In the genomic region with DNA sequence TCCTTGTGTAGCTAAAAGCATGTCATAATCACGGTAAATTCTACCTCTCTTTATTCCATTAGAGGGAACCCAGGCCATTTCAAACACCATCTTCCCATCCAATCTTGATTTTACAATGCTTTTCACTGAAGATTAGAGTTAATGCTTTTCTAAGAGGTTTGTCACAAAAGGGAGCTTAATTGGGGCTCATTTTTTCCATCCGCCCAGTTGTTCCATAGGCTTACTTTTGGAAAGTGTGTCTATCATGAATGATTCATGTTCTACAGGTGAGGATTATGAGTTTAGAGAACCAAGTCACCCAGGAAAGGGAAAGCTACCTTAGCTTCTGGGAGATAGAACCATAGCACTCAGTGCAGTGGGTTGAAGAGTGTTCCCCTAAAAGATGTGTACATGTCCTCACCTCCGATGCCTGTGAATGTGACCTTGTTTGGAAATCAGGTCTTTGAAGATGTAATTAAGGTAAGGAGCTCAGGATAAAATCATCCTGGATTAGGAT, we compare ENCODE assay signal across 17 cellular contexts.
DNase-seq lines count a peak whose midpoint lies in the region; ATAC-seq and TF ChIP-seq lines count a peak whose summit lies in the region.
"Had no signal": no experiment of that assay in that cellular context is flagged by ENCODE, and none has a peak within 500 bp of the region (broad histone marks: within the 10 kb centered on the region; RNA-seq: fewer than 3 reads in every experiment).

No MANE protein-coding gene starts in this region.

- peak; percentile 54 for DNase-seq in NCI-H187 treated with DMSO at 0.1 percent for 48 hours (lab: John Stamatoyannopoulos, UW)
- DNase-seq in NCI-H187 (lab: John Stamatoyannopoulos, UW) = no peak
- DNase-seq in activated T-cell treated with anti-CD3 and anti-CD28 coated beads, Interleukin-2, amount 50 U/mL, for 72 hours = no peak
- no peak for DNase-seq in activated T-cell treated with anti-CD3 and anti-CD28 coated beads, Interleukin-2, amount 50 U/mL, for 48 hours
- no peak for DNase-seq in ACHN
- DNase-seq: 8988T; CD8-positive, alpha-beta T cell; MV-4-11; NCI-H1417 treated with DMSO at 0.1 percent for 48 hours; NCI-H2081 treated with DMSO at 0.1 percent for 48 hours; NK-92 treated with Interleukin-12 subunit alpha and Interleukin-12 subunit beta, amount 100 ng/mL, for 24 hours; RPMI8226 had no signal

- no peak for TF ChIP-seq CTCF in OCI-LY3 (IDR thresholded peaks at IDR 0.05; ENCODE audit: low read depth, low read length)

- peaks cover 6 to 8% of the 10 kb centered on the region in 2 donors for H3K36me3 Mint-ChIP-seq in activated T-cell treated with anti-CD3 and anti-CD28 coated beads, Interleukin-2, amount 50 U/mL, for 72 hours (ENCODE audit: insufficient read depth in 2 of 2)
- H3K36me3 Mint-ChIP-seq: CD8-positive, alpha-beta T cell had no signal

- H3K79me2 ChIP-seq in OCI-LY3 (ENCODE audit: low read length) = no peaks in the 10 kb centered on the region

- H3K4me1 Mint-ChIP-seq in activated T-cell treated with anti-CD3 and anti-CD28 coated beads, Interleukin-2, amount 50 U/mL, for 72 hours (ENCODE audit: low read depth) = peaks cover 63% of the 10 kb centered on the region

- peak overlapping the region; percentile 30 for H3K27ac Mint-ChIP-seq in activated T-cell treated with anti-CD3 and anti-CD28 coated beads, Interleukin-2, amount 50 U/mL, for 72 hours
- H3K27ac Mint-ChIP-seq: CD8-positive, alpha-beta T cell had no signal

- peaks cover 27% of the 10 kb centered on the region for H3K36me3 ChIP-seq in OCI-LY3 (replicated peaks; ENCODE audit: low read depth, low read length)
- H3K36me3 ChIP-seq: BLaER1 had no signal

- H3K9me3 ChIP-seq in OCI-LY3 (ENCODE audit: insufficient read depth, low read length) = 0 out of 2 replicates have a peak, but pooled peaks cover 6% of the 10 kb centered on the region

- H4K20me1 ChIP-seq in OCI-LY3 (ENCODE audit: insufficient read depth, low read length) = no peaks in the 10 kb centered on the region
- H4K20me1 ChIP-seq: BLaER1 had no signal

- no peak overlapping the region for H3K4me3 ChIP-seq in OCI-LY3 (ENCODE audit: low read length)
- H3K4me3 ChIP-seq: BLaER1, K562 had no signal

- peak; percentile 32 to 40 for ATAC-seq in activated T-cell treated with anti-CD3 and anti-CD28 coated beads, Interleukin-2, amount 50 U/mL, for 72 hours (replicated peaks in 1 of 2)
- peak; percentile 41 for ATAC-seq in esophagus mucosa
- no peak for ATAC-seq in GM18907 (IDR thresholded peaks at IDR 0.05; ENCODE audit: unreplicated experiment)
- ATAC-seq: CD8-positive, alpha-beta T cell had no signal

- peak overlapping the region; percentile 64 for H3K4me2 ChIP-seq in OCI-LY3 (ENCODE audit: low read length)
- H3K4me2 ChIP-seq: BLaER1 had no signal

- H3K9me3 Mint-ChIP-seq in activated T-cell treated with anti-CD3 and anti-CD28 coated beads, Interleukin-2, amount 50 U/mL, for 72 hours = peaks cover 2 to 12% of the 10 kb centered on the region in 2 donors

- peaks cover 80% of the 10 kb centered on the region for H3K4me1 ChIP-seq in OCI-LY3 (ENCODE audit: low read length)
- H3K4me1 ChIP-seq: BLaER1 had no signal

- peak overlapping the region; percentile 88 for H3K27ac ChIP-seq in OCI-LY3 (ENCODE audit: low read length)
- H3K27ac ChIP-seq: BLaER1 had no signal

- peak overlapping the region in 1 of 2 donors; percentile 9 for H3K4me3 Mint-ChIP-seq in activated T-cell treated with anti-CD3 and anti-CD28 coated beads, Interleukin-2, amount 50 U/mL, for 72 hours
- H3K4me3 Mint-ChIP-seq: CD8-positive, alpha-beta T cell had no signal

- no peaks in the 10 kb centered on the region for H3K27me3 Mint-ChIP-seq in activated T-cell treated with anti-CD3 and anti-CD28 coated beads, Interleukin-2, amount 50 U/mL, for 72 hours (ENCODE audit: low read depth)

- H2AFZ ChIP-seq in OCI-LY3 (ENCODE audit: low read depth, low read length) = no peak overlapping the region; the same call in 1 of the 2 replicates

- in situ Hi-C loops in ACHN (cut with HindIII; ENCODE audit: low pct_ligation_motif_present, low pct_unique_long_range_greater_than_20kb, low sequenced_read_pairs) = no loop called here

- H3K27me3 ChIP-seq in OCI-LY3 (ENCODE audit: low read depth, low read length) = no peaks in the 10 kb centered on the region
- H3K27me3 ChIP-seq: BLaER1 had no signal

- peak overlapping the region; percentile 64 for H3K9ac ChIP-seq in OCI-LY3 (ENCODE audit: low read length)
- H3K9ac ChIP-seq: BLaER1 had no signal
